Comparison of ENCODE assay signal across 1 cellular context in the genomic region with DNA sequence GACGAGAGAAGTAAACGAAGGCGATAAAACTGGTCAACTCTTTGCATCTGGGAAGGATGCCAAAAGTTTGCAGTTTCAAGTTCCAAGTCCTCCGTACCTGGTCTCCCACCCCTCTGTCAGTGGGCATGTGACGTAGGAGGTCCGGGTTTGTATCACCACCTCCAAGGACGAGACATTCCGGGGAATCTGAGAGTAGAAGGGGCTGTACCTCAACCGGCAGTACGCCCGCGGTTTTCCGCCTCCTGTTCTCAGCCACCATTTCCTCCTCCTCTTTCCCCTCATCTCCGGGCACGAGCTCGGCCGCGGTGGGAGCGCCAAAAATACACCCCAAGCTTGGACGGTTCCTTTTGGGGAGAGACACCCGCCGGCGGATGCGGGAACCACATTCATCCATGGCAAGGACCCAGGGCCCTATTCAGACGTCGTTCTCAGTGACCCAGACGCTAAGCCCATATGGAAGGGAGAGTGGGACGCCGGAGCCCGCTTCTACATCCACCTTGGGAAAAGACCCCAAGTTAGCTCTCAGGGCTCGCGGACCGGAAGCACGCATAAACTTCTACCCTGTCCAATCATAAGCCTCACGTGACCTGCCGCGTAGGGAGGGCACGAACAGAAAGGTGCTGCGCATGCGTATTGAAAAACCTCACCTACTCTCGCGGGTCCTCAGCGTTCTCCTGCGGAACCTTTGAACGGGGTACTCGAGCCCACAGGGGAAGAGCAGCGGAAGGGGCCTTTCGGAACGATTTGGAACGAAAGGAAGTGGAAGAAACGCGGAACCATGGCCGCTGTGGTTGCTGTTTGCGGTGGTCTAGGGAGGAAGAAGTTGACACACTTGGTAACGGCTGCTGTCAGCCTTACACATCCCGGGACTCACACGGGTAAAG.
TF ChIP-seq lines count a peak whose summit lies in the region.

A gene with protein sequence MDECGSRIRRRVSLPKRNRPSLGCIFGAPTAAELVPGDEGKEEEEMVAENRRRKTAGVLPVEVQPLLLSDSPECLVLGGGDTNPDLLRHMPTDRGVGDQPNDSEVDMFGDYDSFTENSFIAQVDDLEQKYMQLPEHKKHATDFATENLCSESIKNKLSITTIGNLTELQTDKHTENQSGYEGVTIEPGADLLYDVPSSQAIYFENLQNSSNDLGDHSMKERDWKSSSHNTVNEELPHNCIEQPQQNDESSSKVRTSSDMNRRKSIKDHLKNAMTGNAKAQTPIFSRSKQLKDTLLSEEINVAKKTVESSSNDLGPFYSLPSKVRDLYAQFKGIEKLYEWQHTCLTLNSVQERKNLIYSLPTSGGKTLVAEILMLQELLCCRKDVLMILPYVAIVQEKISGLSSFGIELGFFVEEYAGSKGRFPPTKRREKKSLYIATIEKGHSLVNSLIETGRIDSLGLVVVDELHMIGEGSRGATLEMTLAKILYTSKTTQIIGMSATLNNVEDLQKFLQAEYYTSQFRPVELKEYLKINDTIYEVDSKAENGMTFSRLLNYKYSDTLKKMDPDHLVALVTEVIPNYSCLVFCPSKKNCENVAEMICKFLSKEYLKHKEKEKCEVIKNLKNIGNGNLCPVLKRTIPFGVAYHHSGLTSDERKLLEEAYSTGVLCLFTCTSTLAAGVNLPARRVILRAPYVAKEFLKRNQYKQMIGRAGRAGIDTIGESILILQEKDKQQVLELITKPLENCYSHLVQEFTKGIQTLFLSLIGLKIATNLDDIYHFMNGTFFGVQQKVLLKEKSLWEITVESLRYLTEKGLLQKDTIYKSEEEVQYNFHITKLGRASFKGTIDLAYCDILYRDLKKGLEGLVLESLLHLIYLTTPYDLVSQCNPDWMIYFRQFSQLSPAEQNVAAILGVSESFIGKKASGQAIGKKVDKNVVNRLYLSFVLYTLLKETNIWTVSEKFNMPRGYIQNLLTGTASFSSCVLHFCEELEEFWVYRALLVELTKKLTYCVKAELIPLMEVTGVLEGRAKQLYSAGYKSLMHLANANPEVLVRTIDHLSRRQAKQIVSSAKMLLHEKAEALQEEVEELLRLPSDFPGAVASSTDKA (minus strand): TSS at position 524 of the 884 bp plus-strand sequence. CDS start 130 bp downstream, at position 394.
A gene (plus strand): TSS at position 759 of the 884 bp plus-strand sequence. CDS start 20 bp downstream, at position 779.

TF ChIP-seq in HEK293, 187 proteins besides CTCF, POLR2A, EP300 and RAD21 (continued from another document):
- TF ChIP-seq, protein P1, sequence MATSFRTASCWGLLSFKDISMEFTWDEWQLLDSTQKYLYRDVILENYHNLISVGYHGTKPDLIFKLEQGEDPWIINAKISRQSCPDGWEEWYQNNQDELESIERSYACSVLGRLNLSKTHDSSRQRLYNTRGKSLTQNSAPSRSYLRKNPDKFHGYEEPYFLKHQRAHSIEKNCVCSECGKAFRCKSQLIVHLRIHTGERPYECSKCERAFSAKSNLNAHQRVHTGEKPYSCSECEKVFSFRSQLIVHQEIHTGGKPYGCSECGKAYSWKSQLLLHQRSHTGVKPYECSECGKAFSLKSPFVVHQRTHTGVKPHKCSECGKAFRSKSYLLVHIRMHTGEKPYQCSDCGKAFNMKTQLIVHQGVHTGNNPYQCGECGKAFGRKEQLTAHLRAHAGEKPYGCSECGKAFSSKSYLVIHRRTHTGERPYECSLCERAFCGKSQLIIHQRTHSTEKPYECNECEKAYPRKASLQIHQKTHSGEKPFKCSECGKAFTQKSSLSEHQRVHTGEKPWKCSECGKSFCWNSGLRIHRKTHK (tag by site-specific recombination; IDR thresholded peaks at IDR 0.05), result no peak
- TF ChIP-seq, protein P2, sequence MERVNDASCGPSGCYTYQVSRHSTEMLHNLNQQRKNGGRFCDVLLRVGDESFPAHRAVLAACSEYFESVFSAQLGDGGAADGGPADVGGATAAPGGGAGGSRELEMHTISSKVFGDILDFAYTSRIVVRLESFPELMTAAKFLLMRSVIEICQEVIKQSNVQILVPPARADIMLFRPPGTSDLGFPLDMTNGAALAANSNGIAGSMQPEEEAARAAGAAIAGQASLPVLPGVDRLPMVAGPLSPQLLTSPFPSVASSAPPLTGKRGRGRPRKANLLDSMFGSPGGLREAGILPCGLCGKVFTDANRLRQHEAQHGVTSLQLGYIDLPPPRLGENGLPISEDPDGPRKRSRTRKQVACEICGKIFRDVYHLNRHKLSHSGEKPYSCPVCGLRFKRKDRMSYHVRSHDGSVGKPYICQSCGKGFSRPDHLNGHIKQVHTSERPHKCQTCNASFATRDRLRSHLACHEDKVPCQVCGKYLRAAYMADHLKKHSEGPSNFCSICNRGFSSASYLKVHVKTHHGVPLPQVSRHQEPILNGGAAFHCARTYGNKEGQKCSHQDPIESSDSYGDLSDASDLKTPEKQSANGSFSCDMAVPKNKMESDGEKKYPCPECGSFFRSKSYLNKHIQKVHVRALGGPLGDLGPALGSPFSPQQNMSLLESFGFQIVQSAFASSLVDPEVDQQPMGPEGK (tag by site-specific recombination; IDR thresholded peaks at IDR 0.05), result peak; percentile 51; the same call in 1 of the 2 replicates
- peak; percentile 66 for TF ChIP-seq SP3 (tag by site-specific recombination; IDR thresholded peaks at IDR 0.05)
- TF ChIP-seq YY1 (tag by site-specific recombination; IDR thresholded peaks at IDR 0.05), result peak; percentile 85
- no peak for TF ChIP-seq ZNF175 (tag by site-specific recombination; IDR thresholded peaks at IDR 0.05)
- TF ChIP-seq REPIN1 (tag by site-specific recombination; IDR thresholded peaks at IDR 0.05; ENCODE audit: low read depth), result no peak
- TF ChIP-seq ZBTB8A (tag by site-specific recombination; IDR thresholded peaks at IDR 0.05), result peak; percentile 73
- TF ChIP-seq, protein P3, sequence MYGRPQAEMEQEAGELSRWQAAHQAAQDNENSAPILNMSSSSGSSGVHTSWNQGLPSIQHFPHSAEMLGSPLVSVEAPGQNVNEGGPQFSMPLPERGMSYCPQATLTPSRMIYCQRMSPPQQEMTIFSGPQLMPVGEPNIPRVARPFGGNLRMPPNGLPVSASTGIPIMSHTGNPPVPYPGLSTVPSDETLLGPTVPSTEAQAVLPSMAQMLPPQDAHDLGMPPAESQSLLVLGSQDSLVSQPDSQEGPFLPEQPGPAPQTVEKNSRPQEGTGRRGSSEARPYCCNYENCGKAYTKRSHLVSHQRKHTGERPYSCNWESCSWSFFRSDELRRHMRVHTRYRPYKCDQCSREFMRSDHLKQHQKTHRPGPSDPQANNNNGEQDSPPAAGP (tag by site-specific recombination; IDR thresholded peaks at IDR 0.05), result peak; percentile 45; the same call in 1 of the 2 replicates
- TF ChIP-seq SP2 (tag by site-specific recombination; IDR thresholded peaks at IDR 0.05), result peak; percentile 75
- no peak for TF ChIP-seq ZNF776 (tag by site-specific recombination; IDR thresholded peaks at IDR 0.05; ENCODE audit: borderline replicate concordance)
- TF ChIP-seq FEZF1 (tag by site-specific recombination; IDR thresholded peaks at IDR 0.05), result no peak
- TF ChIP-seq, protein P4, sequence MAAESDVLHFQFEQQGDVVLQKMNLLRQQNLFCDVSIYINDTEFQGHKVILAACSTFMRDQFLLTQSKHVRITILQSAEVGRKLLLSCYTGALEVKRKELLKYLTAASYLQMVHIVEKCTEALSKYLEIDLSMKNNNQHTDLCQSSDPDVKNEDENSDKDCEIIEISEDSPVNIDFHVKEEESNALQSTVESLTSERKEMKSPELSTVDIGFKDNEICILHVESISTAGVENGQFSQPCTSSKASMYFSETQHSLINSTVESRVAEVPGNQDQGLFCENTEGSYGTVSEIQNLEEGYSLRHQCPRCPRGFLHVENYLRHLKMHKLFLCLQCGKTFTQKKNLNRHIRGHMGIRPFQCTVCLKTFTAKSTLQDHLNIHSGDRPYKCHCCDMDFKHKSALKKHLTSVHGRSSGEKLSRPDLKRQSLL (tag by site-specific recombination; IDR thresholded peaks at IDR 0.05), result 0 out of 2 replicates have a peak, but pooled peaks have one; percentile 24
- TF ChIP-seq MYNN (tag by site-specific recombination; IDR thresholded peaks at IDR 0.05; ENCODE audit: borderline replicate concordance), result peak; percentile 74; the same call in 1 of the 2 replicates
- TF ChIP-seq ZNF394 (tag by site-specific recombination; IDR thresholded peaks at IDR 0.05; ENCODE audit: borderline replicate concordance), result peak; percentile 65; the same call in 1 of the 2 replicates
- TF ChIP-seq IKZF3 (tag by site-specific recombination; IDR thresholded peaks at IDR 0.05), result peak; percentile 81
- TF ChIP-seq, protein P5, sequence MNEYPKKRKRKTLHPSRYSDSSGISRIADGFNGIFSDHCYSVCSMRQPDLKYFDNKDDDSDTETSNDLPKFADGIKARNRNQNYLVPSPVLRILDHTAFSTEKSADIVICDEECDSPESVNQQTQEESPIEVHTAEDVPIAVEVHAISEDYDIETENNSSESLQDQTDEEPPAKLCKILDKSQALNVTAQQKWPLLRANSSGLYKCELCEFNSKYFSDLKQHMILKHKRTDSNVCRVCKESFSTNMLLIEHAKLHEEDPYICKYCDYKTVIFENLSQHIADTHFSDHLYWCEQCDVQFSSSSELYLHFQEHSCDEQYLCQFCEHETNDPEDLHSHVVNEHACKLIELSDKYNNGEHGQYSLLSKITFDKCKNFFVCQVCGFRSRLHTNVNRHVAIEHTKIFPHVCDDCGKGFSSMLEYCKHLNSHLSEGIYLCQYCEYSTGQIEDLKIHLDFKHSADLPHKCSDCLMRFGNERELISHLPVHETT (tag by site-specific recombination; IDR thresholded peaks at IDR 0.05), result peak; percentile 91
- peak; percentile 75 for TF ChIP-seq YY2 (tag by site-specific recombination; IDR thresholded peaks at IDR 0.05)
- TF ChIP-seq ZNF350 (tag by site-specific recombination; IDR thresholded peaks at IDR 0.05), result no peak
TF ChIP-seq in HEK293: peak in this region for 54.
